25 cellular contexts compared by ENCODE assay signal in the genomic region with DNA sequence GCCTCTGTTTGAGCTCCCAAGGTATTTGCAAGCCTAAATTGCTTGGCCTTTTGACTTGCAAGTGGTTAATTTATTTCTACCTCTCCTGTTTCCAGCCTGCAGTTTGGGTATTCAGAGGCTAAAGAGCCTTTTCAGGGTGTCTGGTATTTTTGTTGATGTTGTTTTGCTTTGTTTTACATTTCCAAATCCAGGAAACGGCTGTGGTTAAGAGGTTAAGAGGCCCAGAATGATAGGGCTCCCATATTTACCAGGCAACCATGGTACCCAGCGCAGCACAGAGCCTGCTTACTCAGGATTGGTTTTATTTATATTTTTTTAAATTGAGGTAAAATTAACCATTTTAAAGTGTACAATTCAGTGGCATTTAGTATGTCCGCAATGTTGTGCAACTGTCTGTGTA.
DNase-seq lines count a peak whose midpoint lies in the region; ATAC-seq and TF ChIP-seq lines count a peak whose summit lies in the region.
"Had no signal": no experiment of that assay in that cellular context is flagged by ENCODE, and none has a peak within 500 bp of the region (broad histone marks: within the 10 kb centered on the region; RNA-seq: fewer than 3 reads in every experiment).

No MANE protein-coding gene starts in this region.

- H3K4me3 Mint-ChIP-seq in endodermal cell, result no peak overlapping the region
- H3K4me3 Mint-ChIP-seq: activated CD4-positive, alpha-beta T cell treated with anti-CD3 and anti-CD28 coated beads for 36 hours; activated naive CD8-positive, alpha-beta T cell treated with anti-CD3 and anti-CD28 coated beads, Interleukin-2, amount 50 U/mL, for 24 hours; CD14-positive monocyte; HFFc6; stimulated activated naive B cell treated with anti-CD40 and anti-IgM and Interleukin-4, amounts not matched to agents 10 μg/mL and 1 μg/mL and 100 μg/mL, for 72 hours had no signal

- no peaks in the 10 kb centered on the region for H3K36me3 ChIP-seq in endodermal cell (ENCODE audit: control insufficient read depth, insufficient read depth, low read length)
- H3K36me3 ChIP-seq in mesendoderm (ENCODE audit: control insufficient read depth, insufficient read depth, low read length), result no peaks in the 10 kb centered on the region
- no peaks in the 10 kb centered on the region for H3K36me3 ChIP-seq in SK-N-SH (replicated peaks in 1 of 2; ENCODE audit: control insufficient read depth in 1 of 2, insufficient read depth in 2 of 2, low read length in 1 of 2)
- H3K36me3 ChIP-seq: gastroesophageal sphincter, sigmoid colon had no signal

- H3K4ac ChIP-seq in mesendoderm (ENCODE audit: low read depth, low read length), result no peak overlapping the region

- TF ChIP-seq EP300 in SK-N-SH (IDR thresholded peaks at IDR 0.05; ENCODE audit: borderline replicate concordance in 1 of 2, low read depth in 1 of 2, low read length in 1 of 2), result no peak

- H3K9me3 Mint-ChIP-seq in endodermal cell, result no peaks in the 10 kb centered on the region
- H3K9me3 Mint-ChIP-seq: activated naive CD8-positive, alpha-beta T cell treated with anti-CD3 and anti-CD28 coated beads, Interleukin-2, amount 50 U/mL, for 24 hours; HFFc6; stimulated activated naive B cell treated with anti-CD40 and anti-IgM and Interleukin-4, amounts not matched to agents 10 μg/mL and 1 μg/mL and 100 μg/mL, for 72 hours had no signal

- H3K79me2 ChIP-seq in mesendoderm (ENCODE audit: control insufficient read depth, insufficient read depth, low read length), result no peaks in the 10 kb centered on the region
- no peaks in the 10 kb centered on the region for H3K79me2 ChIP-seq in SK-N-SH (ENCODE audit: insufficient read depth)

- no peak for TF ChIP-seq RAD21 in SK-N-SH (IDR thresholded peaks at IDR 0.05; ENCODE audit: low read length)

- no peaks in the 10 kb centered on the region for H4K20me1 ChIP-seq in SK-N-SH (ENCODE audit: insufficient read depth)

- POLR2A ChIA-PET in SK-N-SH (lab: Yijun Ruan, JAX), result interaction anchor here (0.6 kb wide), 1 partner anchor 20 kb away, joined by 3 read pairs; no protein-coding TSS in a partner anchor

- H3K79me1 ChIP-seq in mesendoderm (ENCODE audit: low read length), result no peaks in the 10 kb centered on the region

- 67 to 77% methylated on average over 1 to 3 of the region's 3 CpGs for WGBS in endodermal cell (ENCODE audit: insufficient coverage in 1 of 2, insufficient read length in 1 of 2), 2 experiments
- no CpG with 5 or more reads among the region's 3 CpGs for WGBS in mesendoderm (ENCODE audit: extremely low coverage, insufficient coverage, low lambda C conversion rate)
- WGBS in SK-N-SH (ENCODE audit: low lambda C conversion rate), result 39% methylated on average over 3 of the region's 3 CpGs

- no peak overlapping the region for H2BK120ac ChIP-seq in mesendoderm (ENCODE audit: low read depth, low read length)

- H3K9me2 ChIP-seq in SK-N-SH, result no peaks in the 10 kb centered on the region

- H3K9me3 ChIP-seq in endodermal cell (ENCODE audit: control insufficient read depth, low read length) (no peaks in the 10 kb centered on the region), SK-N-SH (no peaks in the 10 kb centered on the region)
- H3K9me3 ChIP-seq: gastroesophageal sphincter, sigmoid colon had no signal

- no peak overlapping the region for H3K56ac ChIP-seq in mesendoderm (ENCODE audit: low read length)

- H3K27ac Mint-ChIP-seq in endodermal cell, result peak overlapping the region; percentile 48
- H3K27ac Mint-ChIP-seq: activated CD4-positive, alpha-beta T cell treated with anti-CD3 and anti-CD28 coated beads for 36 hours; activated naive CD8-positive, alpha-beta T cell treated with anti-CD3 and anti-CD28 coated beads, Interleukin-2, amount 50 U/mL, for 24 hours; CD14-positive monocyte; HFFc6; stimulated activated naive B cell treated with anti-CD40 and anti-IgM and Interleukin-4, amounts not matched to agents 10 μg/mL and 1 μg/mL and 100 μg/mL, for 72 hours had no signal

- DNase-seq in H4 (ENCODE audit: low spot score) (peak; percentile 86), NCI-H2227 (lab: John Stamatoyannopoulos, UW; ENCODE audit: unreplicated experiment) (peak; percentile 30), endodermal cell (no peak), mesendoderm (peak; percentile 10), SK-N-SH (no peak), cerebellar nuclear complex (lab: John Stamatoyannopoulos, UW) (no peak)
- DNase-seq in stimulated activated naive CD8-positive, alpha-beta T cell treated with anti-CD3 and anti-CD28 coated beads, Interleukin-15, Interleukin-2, amounts not matched to agents 100 U/mL and 50 U/mL, for 24 hours, result no peak
- DNase-seq: activated CD4-positive, alpha-beta T cell treated with anti-CD3 and anti-CD28 coated beads for 36 hours; activated gamma-delta T cell; activated naive CD8-positive, alpha-beta T cell treated with anti-CD3 and anti-CD28 coated beads, Interleukin-2, amount 50 U/mL, for 24 hours; caudate nucleus; dermis blood vessel endothelial cell; HFFc6; hippocampal formation; kidney glomerular epithelial cell; NCI-H1417; NCI-H446; sigmoid colon; stimulated activated CD4-positive, alpha-beta T cell treated with anti-CD3 and anti-CD28 coated beads, Interleukin-4, amount 100 ng/mL, for 4 hours; stimulated activated naive B cell treated with anti-CD40 and anti-IgM and Interleukin-4, amounts not matched to agents 10 μg/mL and 1 μg/mL and 100 μg/mL, for 72 hours had no signal

- H3K4me1 Mint-ChIP-seq in endodermal cell, result peaks cover 5% of the 10 kb centered on the region
- H3K4me1 Mint-ChIP-seq: activated naive CD8-positive, alpha-beta T cell treated with anti-CD3 and anti-CD28 coated beads, Interleukin-2, amount 50 U/mL, for 24 hours; CD14-positive monocyte; stimulated activated naive B cell treated with anti-CD40 and anti-IgM and Interleukin-4, amounts not matched to agents 10 μg/mL and 1 μg/mL and 100 μg/mL, for 72 hours had no signal

- H3K27ac ChIP-seq in endodermal cell (ENCODE audit: low read depth, low read length) (no peak overlapping the region), mesendoderm (ENCODE audit: low read depth, low read length) (no peak overlapping the region), SK-N-SH (ENCODE audit: low read depth in 2 of 2, low read length in 1 of 2) (no peak overlapping the region)
- H3K27ac ChIP-seq: gastroesophageal sphincter, sigmoid colon had no signal

- no peaks in the 10 kb centered on the region for H3F3A ChIP-seq in SK-N-SH (replicated peaks; ENCODE audit: insufficient read depth)

- H3K4me2 ChIP-seq in mesendoderm (ENCODE audit: low read length) (no peak overlapping the region), SK-N-SH (no peak overlapping the region)

- H3K27me3 ChIP-seq in endodermal cell (ENCODE audit: control insufficient read depth, insufficient read depth, low read length, poor library complexity, severe bottlenecking), result no peaks in the 10 kb centered on the region
- no peaks in the 10 kb centered on the region for H3K27me3 ChIP-seq in mesendoderm (ENCODE audit: insufficient read depth, low read length, poor library complexity)
- no peaks in the 10 kb centered on the region for H3K27me3 ChIP-seq in SK-N-SH (ENCODE audit: insufficient read depth)
- H3K27me3 ChIP-seq: gastroesophageal sphincter, sigmoid colon had no signal

- no peak overlapping the region for H4K5ac ChIP-seq in mesendoderm (ENCODE audit: low read length)

- H2BK15ac ChIP-seq in mesendoderm (replicated peaks; ENCODE audit: low read depth), result no peak overlapping the region

- CTCF ChIA-PET in SK-N-SH (lab: Yijun Ruan, JAX), result no interaction called here

- no peak overlapping the region for H3K18ac ChIP-seq in mesendoderm (ENCODE audit: low read length)

- H3K9ac ChIP-seq in endodermal cell (ENCODE audit: extremely low read depth, low read length, poor library complexity, severe bottlenecking) (no peak overlapping the region), mesendoderm (ENCODE audit: low read length) (no peak overlapping the region), SK-N-SH (no peak overlapping the region)

- no peak for TF ChIP-seq CTCF in endodermal cell (conservative IDR thresholded peaks at IDR 0.05)
- no peak for TF ChIP-seq CTCF in SK-N-SH (IDR thresholded peaks at IDR 0.05)

- H3K4me1 ChIP-seq in endodermal cell (ENCODE audit: control insufficient read depth, insufficient read depth, low read length) (no peaks in the 10 kb centered on the region), mesendoderm (ENCODE audit: control insufficient read depth, low read depth, low read length) (no peaks in the 10 kb centered on the region), SK-N-SH (ENCODE audit: control insufficient read depth in 1 of 2, insufficient read depth in 2 of 2, low read depth in 1 of 2, low read length in 1 of 2) (peaks cover 0 to 6% of the 10 kb centered on the region in 2 experiments; a peak in 1 of 4 replicates)
- H3K4me1 ChIP-seq: gastroesophageal sphincter, sigmoid colon had no signal

- no peaks in the 10 kb centered on the region for H3K36me3 Mint-ChIP-seq in endodermal cell (ENCODE audit: low read depth)
- H3K36me3 Mint-ChIP-seq: CD14-positive monocyte; stimulated activated naive B cell treated with anti-CD40 and anti-IgM and Interleukin-4, amounts not matched to agents 10 μg/mL and 1 μg/mL and 100 μg/mL, for 72 hours had no signal

- H2BK5ac ChIP-seq in mesendoderm (ENCODE audit: low read length), result no peak overlapping the region

- no peak overlapping the region for H2AK5ac ChIP-seq in mesendoderm (ENCODE audit: low read length)

- H3K23ac ChIP-seq in mesendoderm (ENCODE audit: low read length), result no peak overlapping the region

- H3K4me3 ChIP-seq in endodermal cell (ENCODE audit: low read length) (no peak overlapping the region), mesendoderm (ENCODE audit: low read length) (no peak overlapping the region), SK-N-SH (ENCODE audit: low read depth in 2 of 2, low read length in 1 of 2) (no peak overlapping the region)
- H3K4me3 ChIP-seq: gastroesophageal sphincter, GM12878, lung, sigmoid colon had no signal

- H2AFZ ChIP-seq in SK-N-SH (ENCODE audit: low read depth), result no peak overlapping the region

- no peaks in the 10 kb centered on the region for H3K27me3 Mint-ChIP-seq in endodermal cell (ENCODE audit: insufficient read depth)
- H3K27me3 Mint-ChIP-seq: activated CD4-positive, alpha-beta T cell treated with anti-CD3 and anti-CD28 coated beads for 36 hours; activated naive CD8-positive, alpha-beta T cell treated with anti-CD3 and anti-CD28 coated beads, Interleukin-2, amount 50 U/mL, for 24 hours; stimulated activated naive B cell treated with anti-CD40 and anti-IgM and Interleukin-4, amounts not matched to agents 10 μg/mL and 1 μg/mL and 100 μg/mL, for 72 hours had no signal

- no peak for ATAC-seq in stimulated activated naive CD8-positive, alpha-beta T cell treated with anti-CD3 and anti-CD28 coated beads, Interleukin-15, Interleukin-2, amounts not matched to agents 100 U/mL and 50 U/mL, for 24 hours
- ATAC-seq: activated CD4-positive, alpha-beta T cell treated with anti-CD3 and anti-CD28 coated beads for 36 hours; activated naive CD8-positive, alpha-beta T cell treated with anti-CD3 and anti-CD28 coated beads, Interleukin-2, amount 50 U/mL, for 24 hours; gastroesophageal sphincter; GM12878; SK-N-SH treated with all-trans-retinoic acid at 6 μM for 48 hours; stimulated activated naive B cell treated with anti-CD40 and anti-IgM and Interleukin-4, amounts not matched to agents 10 μg/mL and 1 μg/mL and 100 μg/mL, for 72 hours had no signal

- no peak overlapping the region for H4K8ac ChIP-seq in mesendoderm (ENCODE audit: low read depth, low read length)

TF ChIP-seq in SK-N-SH, 30 proteins besides CTCF, POLR2A, EP300 and RAD21 (continues in another document):
- TF ChIP-seq FOXM1 (IDR thresholded peaks at IDR 0.05; ENCODE audit: low read depth) (no peak), GATA2 (CRISPR knock-in tag; IDR thresholded peaks at IDR 0.05) (no peak)

Comparison
In these comparisons a context has a peak if more than half of its experiments do, and no peak if none do; other contexts are left out.
1. DNase-seq: peak in H4 (single experiment), NCI-H2227 (single experiment) and mesendoderm (single experiment); none in endodermal cell (single experiment), stimulated activated naive CD8-positive, alpha-beta T cell treated with anti-CD3 and anti-CD28 coated beads, Interleukin-15, Interleukin-2, amounts not matched to agents 100 U/mL and 50 U/mL, for 24 hours (single experiment), SK-N-SH (single experiment) and cerebellar nuclear complex (0 of 2).